Comparison of ENCODE assay signal across 9 cellular contexts in genomic region chr21:37862536-37862935, GRCh38. TPM values are rescaled to one million over a fixed set of nuclear protein-coding genes. Genes with fewer than 3 reads are reported as not detected.
DNase-seq lines count a peak whose midpoint lies in the region; ATAC-seq and TF ChIP-seq lines count a peak whose summit lies in the region.
"Had no signal": no experiment of that assay in that cellular context is flagged by ENCODE, and none has a peak within 500 bp of the region (broad histone marks: within the 10 kb centered on the region; RNA-seq: fewer than 3 reads in every experiment).

No MANE protein-coding gene starts in this region.

- no peak overlapping the region for H3K27ac ChIP-seq in osteoblast (ENCODE audit: low read depth, low read length)

- no peaks in the 10 kb centered on the region for H3K79me2 ChIP-seq in osteoblast (ENCODE audit: insufficient read depth, low read length)

- no peaks in the 10 kb centered on the region for H3K9me3 ChIP-seq in osteoblast (ENCODE audit: low read depth, low read length)

- TF ChIP-seq CTCF in osteoblast (IDR thresholded peaks at IDR 0.05; ENCODE audit: extremely low read depth, low read depth, low read length) = no peak

- peak overlapping the region; percentile 91 for H2AFZ ChIP-seq in osteoblast (ENCODE audit: low read length)

- DNase-seq in NCI-H510A treated with DMSO at 0.1 percent for 48 hours (lab: John Stamatoyannopoulos, UW) (peak; percentile 16), NCI-H510A (lab: John Stamatoyannopoulos, UW) (no peak), NCI-H2171 treated with DMSO at 0.1 percent for 48 hours (lab: John Stamatoyannopoulos, UW) (peak; percentile 96), T47D (ENCODE audit: low read depth in 1 of 2, low spot score in 1 of 2) (peak; percentile 51 to 61), osteoblast (ENCODE audit: insufficient read length, low spot score, missing footprints) (no peak), left colon (no peak)

- H3K27me3 ChIP-seq in osteoblast (ENCODE audit: insufficient read depth, low read length) = no peaks in the 10 kb centered on the region

- H3K4me2 ChIP-seq in osteoblast (ENCODE audit: insufficient read depth, low read length) = no peak overlapping the region

- intact Hi-C loops in left colon (cut with DNase I, micrococcal nuclease) = no loop called here

- H3K4me3 ChIP-seq in osteoblast (ENCODE audit: insufficient read depth, low read length) = no peak overlapping the region

- H3K4me1 ChIP-seq in osteoblast (ENCODE audit: insufficient read depth, low read length) = no peaks in the 10 kb centered on the region

- H3K36me3 ChIP-seq in osteoblast (ENCODE audit: insufficient read depth, low read length) = no peaks in the 10 kb centered on the region

- in situ Hi-C loops in T47D (cut with HindIII; ENCODE audit: low pct_unique_long_range_greater_than_20kb, low sequenced_read_pairs) = no loop called here

- ATAC-seq in HG03045 (IDR thresholded peaks at IDR 0.05; ENCODE audit: unreplicated experiment) = no peak
- no peak for ATAC-seq in GM19397 (IDR thresholded peaks at IDR 0.05; ENCODE audit: unreplicated experiment)
- ATAC-seq in left colon = no peak
- ATAC-seq: Panc1 had no signal

- H4K20me1 ChIP-seq in osteoblast (ENCODE audit: insufficient read depth, low read length) = no peaks in the 10 kb centered on the region

RNA-seq across cellular contexts. Expression of gene KCNJ6, which starts 53.7 kb away (rescaled TPM):
- under 0.01 and 0.36 TPM in 2 replicates for total RNA-seq in osteoblast
- under 1 TPM; 0.14 to 0.15 TPM for total RNA-seq in left colon

Comparison
In these comparisons a context has a peak if more than half of its experiments do, and no peak if none do; other contexts are left out.
1. DNase-seq: peak in NCI-H510A treated with DMSO at 0.1 percent for 48 hours (single experiment), NCI-H2171 treated with DMSO at 0.1 percent for 48 hours (single experiment) and T47D (2 of 2); none in NCI-H510A (single experiment), osteoblast (single experiment) and left colon (0 of 2).